In genomic region chr4:135325264-135325663, GRCh38 we compare ENCODE assay signal across 21 cellular contexts.
"Had no signal": no experiment of that assay in that cellular context is flagged by ENCODE, and none has a peak within 500 bp of the region (broad histone marks: within the 10 kb centered on the region; RNA-seq: fewer than 3 reads in every experiment).

No MANE protein-coding gene starts in this region.

- DNase-seq: activated B cell treated with CpG ODN at 0.5 μM for 24 hours; activated CD4-positive, alpha-beta memory T cell treated with anti-CD3 and anti-CD28 coated beads for 36 hours; activated CD4-positive, alpha-beta T cell treated with anti-CD3 and anti-CD28 coated beads for 4 hours; activated naive CD4-positive, alpha-beta T cell treated with Interleukin-2 at 50 U/mL for 16 hours; activated naive CD8-positive, alpha-beta T cell treated with anti-CD3 and anti-CD28 coated beads, Interleukin-2, amount 50 U/mL, for 24 hours; anterior cingulate cortex; brain microvascular endothelial cell; central memory CD4-positive, alpha-beta T cell; dorsolateral prefrontal cortex; foreskin keratinocyte; hippocampal formation; kidney; left lung; retina; spleen; stimulated activated CD4-positive, alpha-beta T cell treated with anti-CD3 and anti-CD28 coated beads, Interleukin-4, amount 100 ng/mL, for 4 hours; stimulated activated naive CD4-positive, alpha-beta T cell had no signal

- H3K36me3 Mint-ChIP-seq: activated CD4-positive, alpha-beta memory T cell treated with anti-CD3 and anti-CD28 coated beads for 36 hours had no signal

- H3K36me3 ChIP-seq: brain microvascular endothelial cell, left lung, spleen had no signal

- H3K4me3 ChIP-seq: dorsolateral prefrontal cortex, left lung, spleen had no signal

- ATAC-seq: activated naive CD8-positive, alpha-beta T cell treated with anti-CD3 and anti-CD28 coated beads, Interleukin-2, amount 50 U/mL, for 24 hours; activated T-helper 17 cell treated with anti-CD3 and anti-CD28 coated beads, Interleukin-2, amount 50 U/mL, for 72 hours; foreskin keratinocyte; left lung had no signal

- H3K4me1 Mint-ChIP-seq: activated B cell treated with CpG ODN at 0.5 μM for 24 hours; activated naive CD8-positive, alpha-beta T cell treated with anti-CD3 and anti-CD28 coated beads, Interleukin-2, amount 50 U/mL, for 24 hours; activated T-helper 17 cell treated with anti-CD3 and anti-CD28 coated beads, Interleukin-2, amount 50 U/mL, for 72 hours; neural crest cell had no signal

- H3K4me3 Mint-ChIP-seq: activated B cell treated with CpG ODN at 0.5 μM for 24 hours; activated CD4-positive, alpha-beta memory T cell treated with anti-CD3 and anti-CD28 coated beads for 36 hours; activated naive CD8-positive, alpha-beta T cell treated with anti-CD3 and anti-CD28 coated beads, Interleukin-2, amount 50 U/mL, for 24 hours; activated T-helper 17 cell treated with anti-CD3 and anti-CD28 coated beads, Interleukin-2, amount 50 U/mL, for 72 hours; neural crest cell; T-helper 2 cell treated with Interferon-gamma antibody and Interleukin-4, amounts not matched to agents 5 μg/mL and 100 μg/mL, for 36 hours had no signal

- H3K27me3 ChIP-seq: brain microvascular endothelial cell, foreskin keratinocyte, left lung, spleen had no signal

- H3K27ac ChIP-seq: brain microvascular endothelial cell, dorsolateral prefrontal cortex, epithelial cell of prostate, foreskin keratinocyte, left lung, spleen had no signal

- H3K27me3 Mint-ChIP-seq: activated B cell treated with CpG ODN at 0.5 μM for 24 hours; activated CD4-positive, alpha-beta memory T cell treated with anti-CD3 and anti-CD28 coated beads for 36 hours; activated naive CD8-positive, alpha-beta T cell treated with anti-CD3 and anti-CD28 coated beads, Interleukin-2, amount 50 U/mL, for 24 hours; activated T-helper 17 cell treated with anti-CD3 and anti-CD28 coated beads, Interleukin-2, amount 50 U/mL, for 72 hours had no signal

- H3K4me1 ChIP-seq: foreskin keratinocyte, left lung, spleen had no signal

- H3K27ac Mint-ChIP-seq: activated B cell treated with CpG ODN at 0.5 μM for 24 hours; activated CD4-positive, alpha-beta memory T cell treated with anti-CD3 and anti-CD28 coated beads for 36 hours; activated naive CD8-positive, alpha-beta T cell treated with anti-CD3 and anti-CD28 coated beads, Interleukin-2, amount 50 U/mL, for 24 hours; activated T-helper 17 cell treated with anti-CD3 and anti-CD28 coated beads, Interleukin-2, amount 50 U/mL, for 72 hours; T-helper 2 cell treated with Interferon-gamma antibody and Interleukin-4, amounts not matched to agents 5 μg/mL and 100 μg/mL, for 36 hours had no signal
